Comparison of ENCODE assay signal across 9 cellular contexts in genomic region chr7:11613292-11613930, GRCh38.
DNase-seq lines count a peak whose midpoint lies in the region; ATAC-seq and TF ChIP-seq lines count a peak whose summit lies in the region.
"Had no signal": no experiment of that assay in that cellular context is flagged by ENCODE, and none has a peak within 500 bp of the region (broad histone marks: within the 10 kb centered on the region; RNA-seq: fewer than 3 reads in every experiment).

No MANE protein-coding gene starts in this region.

- no peak overlapping the region for H2AFZ ChIP-seq in OCI-LY7 (ENCODE audit: low read length)

- no peaks in the 10 kb centered on the region for H3K79me2 ChIP-seq in OCI-LY7 (ENCODE audit: insufficient read depth, low read depth, low read length)

- no peak overlapping the region for H3K27ac ChIP-seq in tibial nerve
- no peak overlapping the region for H3K27ac ChIP-seq in body of pancreas
- H3K27ac ChIP-seq in OCI-LY7 (ENCODE audit: low read depth, low read length, poor library complexity, severe bottlenecking), result no peak overlapping the region

- ATAC-seq in GM18511 (IDR thresholded peaks at IDR 0.05; ENCODE audit: unreplicated experiment) (peak; percentile 94), HG02970 (IDR thresholded peaks at IDR 0.05; ENCODE audit: low FRiP score, unreplicated experiment) (peak; percentile 89), body of pancreas (no peak)
- ATAC-seq: left cardiac atrium had no signal

- H3K9me3 Mint-ChIP-seq in activated CD4-positive, alpha-beta T cell treated with anti-CD3 and anti-CD28 coated beads, Interleukin-2, amount 10 ng/mL, durations not matched to agents 7 days and 5 days, result no peaks in the 10 kb centered on the region

- H3K27ac Mint-ChIP-seq in activated CD4-positive, alpha-beta T cell treated with anti-CD3 and anti-CD28 coated beads, Interleukin-2, amount 10 ng/mL, durations not matched to agents 7 days and 5 days, result no peak overlapping the region

- TF ChIP-seq POLR2A in tibial nerve (IDR thresholded peaks at IDR 0.05) (no peak), body of pancreas (IDR thresholded peaks at IDR 0.05) (no peak)

- no TSS peak for BruUV-seq in OCI-LY7 (replicated peaks; lab: Mats Ljungman, UMichigan)

- H3K4me1 ChIP-seq in tibial nerve, result peaks cover 0 to 10% (median 0%) of the 10 kb centered on the region in 4 donors
- H3K4me1 ChIP-seq in body of pancreas, result no peaks in the 10 kb centered on the region
- no peaks in the 10 kb centered on the region for H3K4me1 ChIP-seq in OCI-LY7 (ENCODE audit: insufficient read depth, low read length, poor library complexity, severe bottlenecking)

- H3K27me3 Mint-ChIP-seq in activated CD4-positive, alpha-beta T cell treated with anti-CD3 and anti-CD28 coated beads, Interleukin-2, amount 10 ng/mL, durations not matched to agents 7 days and 5 days, result no peaks in the 10 kb centered on the region

- H3K9me3 ChIP-seq in tibial nerve (no peaks in the 10 kb centered on the region), body of pancreas (no peaks in the 10 kb centered on the region), OCI-LY7 (ENCODE audit: low read length) (no peaks in the 10 kb centered on the region)

- no peak for TF ChIP-seq CTCF in GM20000 (IDR thresholded peaks at IDR 0.05; ENCODE audit: extremely low read depth, missing control alignments)
- peak in 1 of 5 experiments; percentile 2 for TF ChIP-seq CTCF in tibial nerve (IDR thresholded peaks at IDR 0.05)
- TF ChIP-seq CTCF in body of pancreas (IDR thresholded peaks at IDR 0.05), result no peak
- TF ChIP-seq CTCF in OCI-LY7 (conservative IDR thresholded peaks at IDR 0.05; ENCODE audit: low read length), result no peak

- no peaks in the 10 kb centered on the region for H3K4me1 Mint-ChIP-seq in activated CD4-positive, alpha-beta T cell treated with anti-CD3 and anti-CD28 coated beads, Interleukin-2, amount 10 ng/mL, durations not matched to agents 7 days and 5 days

- TF ChIP-seq EP300 in tibial nerve (IDR thresholded peaks at IDR 0.05), result no peak

- no peak overlapping the region for H3K4me3 ChIP-seq in tibial nerve
- H3K4me3 ChIP-seq in body of pancreas, result no peak overlapping the region
- no peak overlapping the region for H3K4me3 ChIP-seq in OCI-LY7 (ENCODE audit: low read depth, low read length, poor library complexity, severe bottlenecking)

- H3K36me3 Mint-ChIP-seq in activated CD4-positive, alpha-beta T cell treated with anti-CD3 and anti-CD28 coated beads, Interleukin-2, amount 10 ng/mL, durations not matched to agents 7 days and 5 days (ENCODE audit: low read depth), result no peaks in the 10 kb centered on the region

- H3K9me2 ChIP-seq in OCI-LY7 (ENCODE audit: insufficient read depth, low read length), result no peaks in the 10 kb centered on the region

- H3K27me3 ChIP-seq in tibial nerve, result no peaks in the 10 kb centered on the region
- H3K27me3 ChIP-seq in body of pancreas, result no peaks in the 10 kb centered on the region

- no peak overlapping the region for H3K4me2 ChIP-seq in OCI-LY7 (ENCODE audit: low read length)

- no peaks in the 10 kb centered on the region for H4K20me1 ChIP-seq in OCI-LY7 (ENCODE audit: insufficient read depth, low read length)

- DNase-seq in GM20000 (ENCODE audit: low spot score) (peak; percentile 24), NCI-H128 (lab: John Stamatoyannopoulos, UW; ENCODE audit: unreplicated experiment) (peak; percentile 36), tibial nerve (ENCODE audit: low spot score in 2 of 2) (no peak), body of pancreas (no peak), OCI-LY7 (ENCODE audit: low spot score) (no peak)
- no peak for DNase-seq in activated CD4-positive, alpha-beta T cell treated with anti-CD3 and anti-CD28 coated beads, Interleukin-2, amount 10 ng/mL, durations not matched to agents 7 days and 5 days
- DNase-seq: left cardiac atrium had no signal

- POLR2A ChIA-PET in OCI-LY7 (lab: Charles Lee), result interaction anchor here (0.6 kb wide), 1 partner anchor 9 kb away, joined by 3 read pairs; no protein-coding TSS in a partner anchor
- POLR2A ChIA-PET in activated CD4-positive, alpha-beta T cell treated with anti-CD3 and anti-CD28 coated beads, Interleukin-2, amount 10 ng/mL, durations not matched to agents 7 days and 5 days (lab: Charles Lee), result no interaction called here

- intact Hi-C loops in body of pancreas (cut with DNase I), result no loop called here
- intact Hi-C loops in OCI-LY7 (cut with micrococcal nuclease; ENCODE audit: unreplicated experiment), result no loop called here

- H3K36me3 ChIP-seq in tibial nerve (no peaks in the 10 kb centered on the region), body of pancreas (replicated peaks in 1 of 2; ENCODE audit: insufficient read depth in 1 of 2, low read depth in 2 of 2) (no peaks in the 10 kb centered on the region), OCI-LY7 (ENCODE audit: insufficient read depth, low read length) (no peaks in the 10 kb centered on the region)

- 62% methylated on average over 5 of the region's 5 CpGs for WGBS in tibial nerve, 2 donors
- WGBS in body of pancreas, 2 donors, result 70 to 89% methylated on average over 5 of the region's 5 CpGs

- no peak overlapping the region for H3K4me3 Mint-ChIP-seq in activated CD4-positive, alpha-beta T cell treated with anti-CD3 and anti-CD28 coated beads, Interleukin-2, amount 10 ng/mL, durations not matched to agents 7 days and 5 days

- CTCF ChIA-PET in OCI-LY7 (lab: Charles Lee; ENCODE audit: unreplicated experiment), result no interaction called here
- CTCF ChIA-PET in activated CD4-positive, alpha-beta T cell treated with anti-CD3 and anti-CD28 coated beads, Interleukin-2, amount 10 ng/mL, durations not matched to agents 7 days and 5 days (lab: Charles Lee), result no interaction called here

Comparison
In these comparisons a context has a peak if more than half of its experiments do, and no peak if none do; other contexts are left out.
1. DNase-seq: peak in GM20000 (single experiment) and NCI-H128 (single experiment); none in tibial nerve (0 of 2), body of pancreas (0 of 4), OCI-LY7 (single experiment) and activated CD4-positive, alpha-beta T cell treated with anti-CD3 and anti-CD28 coated beads, Interleukin-2, amount 10 ng/mL, durations not matched to agents 7 days and 5 days (single experiment).